8 cellular contexts compared by ENCODE assay signal in the genomic region with DNA sequence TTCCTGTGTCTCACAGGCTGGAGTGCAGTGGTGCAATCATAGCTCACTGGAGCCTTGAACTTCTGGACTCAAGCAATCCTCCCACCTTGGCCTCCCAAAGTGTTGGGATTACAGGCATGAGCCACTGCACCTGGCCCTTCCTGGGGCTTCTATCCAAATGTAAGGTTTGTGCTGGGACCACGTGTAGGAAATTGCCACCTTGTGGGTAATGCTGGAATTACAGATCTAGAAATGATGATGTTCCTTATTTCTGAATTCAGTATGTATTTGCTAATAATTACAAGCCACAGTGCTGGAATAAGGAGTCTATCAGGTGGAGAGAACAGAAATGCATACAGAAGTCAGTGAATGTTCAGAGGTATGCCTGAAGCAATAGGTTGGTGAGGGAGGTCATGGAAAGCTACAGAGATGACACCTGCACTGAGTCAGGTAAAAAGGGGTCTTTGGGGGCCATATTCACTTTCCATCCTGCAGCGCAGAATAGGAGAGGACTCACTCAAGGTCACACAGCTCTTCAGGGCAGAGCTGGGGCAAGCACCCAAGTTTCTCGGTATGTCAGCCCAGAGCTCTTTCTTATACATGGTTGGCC. TPM values are rescaled to one million over a fixed set of nuclear protein-coding genes. Genes with fewer than 3 reads are reported as not detected.
DNase-seq lines count a peak whose midpoint lies in the region; ATAC-seq and TF ChIP-seq lines count a peak whose summit lies in the region.

No MANE protein-coding gene starts in this region.

- ATAC-seq in heart left ventricle (peak in 1 of 4 donors; percentile 19), left ventricle myocardium superior (no peak), left lung (peak; percentile 66), esophagus mucosa (no peak), GM18498 (IDR thresholded peaks at IDR 0.05; ENCODE audit: unreplicated experiment) (no peak), GM19324 (IDR thresholded peaks at IDR 0.05; ENCODE audit: low FRiP score, unreplicated experiment) (no peak)

- intact Hi-C loops in heart left ventricle (cut with DNase I) = loop anchor here in 2 of 10 donors (5.0 to 10.0 kb wide), 3 partner anchors 58 to 948 kb away; a partner anchor contains a TSS
- intact Hi-C loops in left ventricle myocardium superior (cut with micrococcal nuclease) = no loop called here
- intact Hi-C loops in left lung (cut with DNase I) = no loop called here

- no peak for TF ChIP-seq POLR2A in heart left ventricle (IDR thresholded peaks at IDR 0.05)

- H3K4me1 ChIP-seq in heart left ventricle (no peaks in the 10 kb centered on the region), left lung (peaks cover 0 to 5% of the 10 kb centered on the region in 2 donors)

- 10 to 24% (median 20%) methylated on average over 3 of the region's 3 CpGs for WGBS in heart left ventricle, 4 donors

- no peaks in the 10 kb centered on the region for H3K9me3 ChIP-seq in heart left ventricle
- H3K9me3 ChIP-seq in left lung = no peaks in the 10 kb centered on the region

- no peak overlapping the region for H3K27ac ChIP-seq in heart left ventricle
- H3K27ac ChIP-seq in left lung = no peak overlapping the region

- H3K4me3 ChIP-seq in heart left ventricle (no peak overlapping the region), left lung (no peak overlapping the region)

- TF ChIP-seq CTCF in heart left ventricle (IDR thresholded peaks at IDR 0.05) (peak; percentile 26 to 67 (median 54)), left lung (IDR thresholded peaks at IDR 0.05) (peak; percentile 46 to 65)

- DNase-seq in heart left ventricle = no peak
- DNase-seq in left ventricle myocardium superior = no peak
- DNase-seq in NCI-H2029 (lab: John Stamatoyannopoulos, UW) = peak; percentile 39
- peak; percentile 60 for DNase-seq in astrocyte of the hippocampus (ENCODE audit: low read depth, low spot score)
- DNase-seq in left lung = no peak

- peaks cover 0 to 19% (median 0%) of the 10 kb centered on the region in 9 donors for H3K27me3 ChIP-seq in heart left ventricle
- peaks cover 0 to 12% of the 10 kb centered on the region in 2 donors for H3K27me3 ChIP-seq in left lung

- H3K36me3 ChIP-seq in heart left ventricle (no peaks in the 10 kb centered on the region), left lung (no peaks in the 10 kb centered on the region)

RNA-seq across cellular contexts. Expression of a gene that starts 8.8 kb away (rescaled TPM):
- total RNA-seq in heart left ventricle (under 1 TPM in 2 of 9 donors, not detected in 7; 0.19 to 0.26 TPM), left ventricle myocardium superior (not detected), left lung (1 to 10 TPM; 3.2 to 5.9 TPM), esophagus mucosa (not detected)
- polyA plus RNA-seq in heart left ventricle = not detected

RNA-seq across cellular contexts. Expression of a gene that starts 40.5 kb away (rescaled TPM):
- 10 to 100 TPM; 15.3 to 55.6 (median 20.7) TPM for total RNA-seq in heart left ventricle
- 10 to 100 TPM in 1 of 2 donors, 1 to 10 TPM in 1; 7.5 to 26.1 TPM for polyA plus RNA-seq in heart left ventricle
- total RNA-seq in left ventricle myocardium superior = 15.7 TPM
- total RNA-seq in left lung = 10 to 100 TPM; 18.3 to 27.1 TPM
- total RNA-seq in esophagus mucosa = 4.2 TPM

Comparison
In these comparisons a context has a peak if more than half of its experiments do, and no peak if none do; other contexts are left out.
1. DNase-seq: peak in NCI-H2029 (single experiment) and astrocyte of the hippocampus (single experiment); none in heart left ventricle (0 of 5), left ventricle myocardium superior (single experiment) and left lung (0 of 2).